In the genomic region with DNA sequence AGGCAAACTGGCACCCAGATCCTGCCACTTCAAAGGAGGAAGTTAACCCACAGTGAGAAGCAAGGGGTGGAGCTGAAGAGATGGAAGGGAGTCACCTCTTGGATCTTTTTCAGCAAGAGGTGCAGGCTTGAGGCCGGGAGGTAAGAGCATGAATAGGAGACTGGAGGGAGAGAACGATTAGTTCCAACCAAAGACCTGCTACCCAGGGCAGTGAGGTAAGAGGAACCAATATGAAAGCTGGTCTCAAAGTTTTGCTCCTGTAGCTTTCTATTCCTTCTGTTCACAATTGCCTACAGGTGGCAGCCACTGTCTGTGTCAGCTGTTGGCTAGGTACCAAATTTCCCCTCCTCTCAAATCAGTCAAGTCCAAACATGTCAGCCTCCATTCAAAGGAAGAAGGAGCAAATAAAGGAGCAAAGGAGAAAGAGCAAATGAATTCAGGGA, we compare ENCODE assay signal across 8 cellular contexts. TPM values are rescaled to one million over a fixed set of nuclear protein-coding genes. Genes with fewer than 3 reads are reported as not detected.
DNase-seq lines count a peak whose midpoint lies in the region; ATAC-seq and TF ChIP-seq lines count a peak whose summit lies in the region.

No MANE protein-coding gene starts in this region.

- H3K36me3 Mint-ChIP-seq in GM23338 (ENCODE audit: low read depth) = no peaks in the 10 kb centered on the region; the same call in 2 of the 3 replicates
- no peaks in the 10 kb centered on the region for H3K36me3 Mint-ChIP-seq in dendritic cell treated with granulocyte-macrophage colony-stimulating factor and Interleukin-4, amounts not matched to agents 40 ng/mL and 50 ng/mL, for 4 days (ENCODE audit: low read depth)

- H2AFZ ChIP-seq in GM23338 = peak overlapping the region; percentile 95

- peak; percentile 15 to 55; a peak in 3 of 4 replicates for TF ChIP-seq CTCF in GM23338 (conservative IDR thresholded peaks at IDR 0.05; ENCODE audit: low read depth in 2 of 2)

- in situ Hi-C loops in Caki2 (cut with HindIII; ENCODE audit: low pct_unique_long_range_greater_than_20kb, low sequenced_read_pairs) = no loop called here

- peak; percentile 36 for ATAC-seq in GM23338
- no peak for ATAC-seq in GM18505 (IDR thresholded peaks at IDR 0.05; ENCODE audit: unreplicated experiment)
- no peak for ATAC-seq in GM21737 (IDR thresholded peaks at IDR 0.05; ENCODE audit: unreplicated experiment)
- ATAC-seq in GM18870 (IDR thresholded peaks at IDR 0.05; ENCODE audit: unreplicated experiment) = no peak

- H3K36me3 ChIP-seq in GM23338 (ENCODE audit: insufficient read depth) = no peaks in the 10 kb centered on the region

- peaks cover 27% of the 10 kb centered on the region for H3K4me1 Mint-ChIP-seq in GM23338
- peaks cover 41% of the 10 kb centered on the region for H3K4me1 Mint-ChIP-seq in dendritic cell treated with granulocyte-macrophage colony-stimulating factor and Interleukin-4, amounts not matched to agents 40 ng/mL and 50 ng/mL, for 4 days (ENCODE audit: low read depth)

- H3K9me2 ChIP-seq in GM23338 (ENCODE audit: insufficient read depth) = no peaks in the 10 kb centered on the region

- no peak overlapping the region for H3K4me2 ChIP-seq in GM23338

- H3F3A ChIP-seq in GM23338 (replicated peaks; ENCODE audit: low read depth) = no peaks in the 10 kb centered on the region

- H3K4me3 ChIP-seq in GM23338 = no peak overlapping the region

- peaks cover 9% of the 10 kb centered on the region; the same call in 1 of the 2 replicates for H3K4me1 ChIP-seq in GM23338 (ENCODE audit: insufficient read depth)

- no peaks in the 10 kb centered on the region for H4K20me1 ChIP-seq in GM23338 (replicated peaks; ENCODE audit: insufficient read depth)

- no peaks in the 10 kb centered on the region for H3K9me3 Mint-ChIP-seq in GM23338
- H3K9me3 Mint-ChIP-seq in dendritic cell treated with granulocyte-macrophage colony-stimulating factor and Interleukin-4, amounts not matched to agents 40 ng/mL and 50 ng/mL, for 4 days = no peaks in the 10 kb centered on the region

- DNase-seq in Caki2 (ENCODE audit: low read depth) (peak; percentile 26), GM23338 (ENCODE audit: low spot score) (peak; percentile 31), NCI-H510A treated with DMSO at 0.1 percent for 48 hours (lab: John Stamatoyannopoulos, UW) (peak; percentile 96), mesenteric fat pad (ENCODE audit: low spot score) (no peak)

- TF ChIP-seq POLR2A in GM18505 (IDR thresholded peaks at IDR 0.05; ENCODE audit: borderline replicate concordance, extremely low read depth, insufficient read depth, insufficient read length) = no peak

- H3K27ac ChIP-seq in GM23338 (ENCODE audit: low read depth) = no peak overlapping the region

- H3K4me3 Mint-ChIP-seq in GM23338 = no peak overlapping the region
- no peak overlapping the region for H3K4me3 Mint-ChIP-seq in dendritic cell treated with granulocyte-macrophage colony-stimulating factor and Interleukin-4, amounts not matched to agents 40 ng/mL and 50 ng/mL, for 4 days

- H3K27me3 Mint-ChIP-seq in GM23338 (ENCODE audit: insufficient read depth, low read depth, poor library complexity) = peaks cover 15% of the 10 kb centered on the region
- peaks cover 16% of the 10 kb centered on the region for H3K27me3 Mint-ChIP-seq in dendritic cell treated with granulocyte-macrophage colony-stimulating factor and Interleukin-4, amounts not matched to agents 40 ng/mL and 50 ng/mL, for 4 days

- no peaks in the 10 kb centered on the region for H3K79me2 ChIP-seq in GM23338 (replicated peaks; ENCODE audit: insufficient read depth)

- intact Hi-C loops in dendritic cell treated with granulocyte-macrophage colony-stimulating factor and Interleukin-4, amounts not matched to agents 40 ng/mL and 50 ng/mL, for 4 days (cut with micrococcal nuclease) = no loop called here

- no peak overlapping the region for H3K27ac Mint-ChIP-seq in GM23338
- peak overlapping the region; percentile 42 for H3K27ac Mint-ChIP-seq in dendritic cell treated with granulocyte-macrophage colony-stimulating factor and Interleukin-4, amounts not matched to agents 40 ng/mL and 50 ng/mL, for 4 days

- H3K27me3 ChIP-seq in GM23338 (ENCODE audit: insufficient read depth) = no peaks in the 10 kb centered on the region

TF ChIP-seq in GM23338, 12 proteins besides CTCF, POLR2A, EP300 and RAD21 (continues in another document):
- TF ChIP-seq STAT1 (IDR thresholded peaks at IDR 0.05; ENCODE audit: unreplicated experiment) (no peak), CREB1 (CRISPR knock-in tag; IDR thresholded peaks at IDR 0.05; ENCODE audit: low read depth) (no peak), EZH2 (IDR thresholded peaks at IDR 0.05; ENCODE audit: low read depth, unreplicated experiment) (no peak), POLR2AphosphoS5 (IDR thresholded peaks at IDR 0.05; ENCODE audit: low read depth) (no peak), NANOG (IDR thresholded peaks at IDR 0.05; ENCODE audit: borderline replicate concordance) (no peak), EZH2phosphoT487 (IDR thresholded peaks at IDR 0.05; ENCODE audit: unreplicated experiment) (no peak), ZNF331 (CRISPR knock-in tag; IDR thresholded peaks at IDR 0.05; ENCODE audit: low read depth) (no peak), REST (IDR thresholded peaks at IDR 0.05; ENCODE audit: unreplicated experiment) (no peak), ZNF114 (CRISPR knock-in tag; IDR thresholded peaks at IDR 0.05) (no peak), JUNB (IDR thresholded peaks at IDR 0.05; ENCODE audit: unreplicated experiment) (no peak)
- TF ChIP-seq, protein P1, sequence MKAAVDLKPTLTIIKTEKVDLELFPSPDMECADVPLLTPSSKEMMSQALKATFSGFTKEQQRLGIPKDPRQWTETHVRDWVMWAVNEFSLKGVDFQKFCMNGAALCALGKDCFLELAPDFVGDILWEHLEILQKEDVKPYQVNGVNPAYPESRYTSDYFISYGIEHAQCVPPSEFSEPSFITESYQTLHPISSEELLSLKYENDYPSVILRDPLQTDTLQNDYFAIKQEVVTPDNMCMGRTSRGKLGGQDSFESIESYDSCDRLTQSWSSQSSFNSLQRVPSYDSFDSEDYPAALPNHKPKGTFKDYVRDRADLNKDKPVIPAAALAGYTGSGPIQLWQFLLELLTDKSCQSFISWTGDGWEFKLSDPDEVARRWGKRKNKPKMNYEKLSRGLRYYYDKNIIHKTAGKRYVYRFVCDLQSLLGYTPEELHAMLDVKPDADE (IDR thresholded peaks at IDR 0.05) = no peak

RNA-seq across cellular contexts. Expression of gene TAC3, which starts 14.9 kb away (rescaled TPM):
- not detected in 2 replicates for total RNA-seq in Caki2 (2014; rRNA removed; shearing (Covaris generic); ENCODE audit: low replicate concordance)
- total RNA-seq in GM23338 (2014; rRNA removed; shearing (Covaris generic)) = 11.9 and 22.0 TPM in 2 replicates
- polyA plus RNA-seq in GM23338 (2016; fragmentation: Nextera tagmentation; extraction: Ambion mirVana) = 35.1 and 37.5 TPM in 2 replicates
- not detected for total RNA-seq in mesenteric fat pad

RNA-seq across cellular contexts. Expression of gene MYO1A, which starts 18.7 kb away (rescaled TPM):
- not detected in 2 replicates for total RNA-seq in Caki2 (2014; rRNA removed; shearing (Covaris generic); ENCODE audit: low replicate concordance)
- not detected in 2 replicates for total RNA-seq in GM23338 (2014; rRNA removed; shearing (Covaris generic))
- not detected in 2 replicates for polyA plus RNA-seq in GM23338 (2016; fragmentation: Nextera tagmentation; extraction: Ambion mirVana)
- 3.6 TPM for total RNA-seq in mesenteric fat pad

RNA-seq across cellular contexts. Expression of gene ZBTB39, which starts 24.9 kb away (rescaled TPM):
- 2.2 and 3.1 TPM in 2 replicates for total RNA-seq in Caki2 (2014; rRNA removed; shearing (Covaris generic); ENCODE audit: low replicate concordance)
- 24.1 and 26.7 TPM in 2 replicates for total RNA-seq in GM23338 (2014; rRNA removed; shearing (Covaris generic))
- polyA plus RNA-seq in GM23338 (2016; fragmentation: Nextera tagmentation; extraction: Ambion mirVana) = 5.5 and 6.6 TPM in 2 replicates
- 3.6 TPM for total RNA-seq in mesenteric fat pad

RNA-seq across cellular contexts. Expression of gene NEMP1, which starts 47.3 kb away (rescaled TPM):
- 23.1 and 23.8 TPM in 2 replicates for total RNA-seq in Caki2 (2014; rRNA removed; shearing (Covaris generic); ENCODE audit: low replicate concordance)
- 35.0 and 36.3 TPM in 2 replicates for total RNA-seq in GM23338 (2014; rRNA removed; shearing (Covaris generic))
- 10.3 and 11.9 TPM in 2 replicates for polyA plus RNA-seq in GM23338 (2016; fragmentation: Nextera tagmentation; extraction: Ambion mirVana)
- 8.6 TPM for total RNA-seq in mesenteric fat pad

RNA-seq across cellular contexts. Expression of gene NAB2, which starts 57.7 kb away (rescaled TPM):
- 15.1 and 35.8 TPM in 2 replicates for total RNA-seq in Caki2 (2014; rRNA removed; shearing (Covaris generic); ENCODE audit: low replicate concordance)
- 19.8 and 20.8 TPM in 2 replicates for total RNA-seq in GM23338 (2014; rRNA removed; shearing (Covaris generic))
- 6.5 and 6.6 TPM in 2 replicates for polyA plus RNA-seq in GM23338 (2016; fragmentation: Nextera tagmentation; extraction: Ambion mirVana)
- total RNA-seq in mesenteric fat pad = 22.1 TPM

Comparison
In these comparisons a context has a peak if more than half of its experiments do, and no peak if none do; other contexts are left out.
1. RNA of gene TAC3, which starts 14.9 kb away (total RNA-seq): 11.9 to 22.0 TPM in GM23338; not detected in Caki2 and not detected in mesenteric fat pad (single experiment); every median in the first group is over 10 times any median in the second.